23 cellular contexts compared by ENCODE assay signal in genomic region chr7:5501465-5501864, GRCh38.
"Had no signal": no experiment of that assay in that cellular context is flagged by ENCODE, and none has a peak within 500 bp of the region (broad histone marks: within the 10 kb centered on the region; RNA-seq: fewer than 3 reads in every experiment).

No MANE protein-coding gene starts in this region.

- H2AFZ ChIP-seq: neural progenitor cell had no signal

- H3K9ac ChIP-seq: neural progenitor cell had no signal

- H3K4me1 ChIP-seq: neural progenitor cell, thyroid gland had no signal

- DNase-seq: effector CD4-positive, alpha-beta T cell; heart left ventricle; hippocampal formation; mucosa of descending colon; naive thymus-derived CD8-positive, alpha-beta T cell; nucleus accumbens; ovary; small intestine; stimulated activated CD4-positive, alpha-beta T cell treated with anti-CD3 and anti-CD28 coated beads, Interleukin-4, amount 100 ng/mL, for 1 hour; stimulated activated CD8-positive, alpha-beta memory T cell treated with anti-CD3 and anti-CD28 coated beads, Interleukin-4, amount 100 ng/mL, for 48 hours; stimulated activated naive CD8-positive, alpha-beta T cell treated with anti-CD3 and anti-CD28 coated beads, Interleukin-15, Interleukin-2, amounts not matched to agents 100 U/mL and 50 U/mL, for 24 hours; thyroid gland had no signal

- H3K4me3 Mint-ChIP-seq: naive thymus-derived CD8-positive, alpha-beta T cell; neural progenitor cell; stimulated activated effector memory CD8-positive, alpha-beta T cell treated with anti-CD3 and anti-CD28 coated beads, Interleukin-12 subunit alpha, Interleukin-12 subunit beta, amount 100 ng/mL, for 72 hours; type B pancreatic cell had no signal

- H3K27me3 Mint-ChIP-seq: naive thymus-derived CD8-positive, alpha-beta T cell; type B pancreatic cell had no signal

- H3K27ac ChIP-seq: coronary artery, heart left ventricle, neural progenitor cell, ovary, right atrium auricular region, suprapubic skin, thyroid gland had no signal

- H3K4me2 ChIP-seq: neural progenitor cell had no signal

- H3K27ac Mint-ChIP-seq: naive thymus-derived CD8-positive, alpha-beta T cell; neural progenitor cell; stimulated activated effector memory CD8-positive, alpha-beta T cell treated with anti-CD3 and anti-CD28 coated beads, Interleukin-12 subunit alpha, Interleukin-12 subunit beta, amount 100 ng/mL, for 72 hours; type B pancreatic cell had no signal

- ATAC-seq: esophagus mucosa; left lobe of liver; mucosa of descending colon; naive thymus-derived CD8-positive, alpha-beta T cell; stimulated activated effector memory CD8-positive, alpha-beta T cell treated with anti-CD3 and anti-CD28 coated beads, Interleukin-12 subunit alpha, Interleukin-12 subunit beta, amount 100 ng/mL, for 72 hours; stimulated activated naive CD8-positive, alpha-beta T cell treated with anti-CD3 and anti-CD28 coated beads, Interleukin-15, Interleukin-2, amounts not matched to agents 100 U/mL and 50 U/mL, for 24 hours had no signal

- H3K9me3 ChIP-seq: heart left ventricle, mucosa of descending colon, ovary, right atrium auricular region, suprapubic skin, thyroid gland had no signal

- H3K27me3 ChIP-seq: heart left ventricle, neural progenitor cell, ovary, right atrium auricular region, suprapubic skin, thyroid gland had no signal

- H3K36me3 ChIP-seq: neural progenitor cell, ovary had no signal

- H3K4me3 ChIP-seq: coronary artery, heart left ventricle, mucosa of descending colon, neural progenitor cell, ovary, right atrium auricular region, suprapubic skin, thyroid gland had no signal

- H3K9me3 Mint-ChIP-seq: naive thymus-derived CD8-positive, alpha-beta T cell; neural progenitor cell; stimulated activated effector memory CD8-positive, alpha-beta T cell treated with anti-CD3 and anti-CD28 coated beads, Interleukin-12 subunit alpha, Interleukin-12 subunit beta, amount 100 ng/mL, for 72 hours; type B pancreatic cell had no signal

- FAIRE-seq: endometrium, frontal cortex, islet of Langerhans, small intestine had no signal

- H3K4me1 Mint-ChIP-seq: neural progenitor cell had no signal
